In genomic region chr5:158273035-158273434, GRCh38 we compare ENCODE assay signal across 14 cellular contexts.
"Had no signal": no experiment of that assay in that cellular context is flagged by ENCODE, and none has a peak within 500 bp of the region (broad histone marks: within the 10 kb centered on the region; RNA-seq: fewer than 3 reads in every experiment).

No MANE protein-coding gene starts in this region.

- H3K9me3 ChIP-seq: right atrium auricular region, thyroid gland, uterus had no signal

- H3K4me1 ChIP-seq: left ventricle myocardium inferior, parathyroid adenoma, right atrium auricular region, thyroid gland, uterus had no signal

- DNase-seq: activated CD4-positive, alpha-beta T cell treated with anti-CD3 and anti-CD28 coated beads, Interleukin-2, amount 50 U/mL, for 4 hours; activated CD4-positive, CD25-positive, alpha-beta regulatory T cell treated with anti-CD3 and anti-CD28 coated beads, Interleukin-2, amount 50 U/mL, for 72 hours; activated T-cell treated with anti-CD3 and anti-CD28 coated beads, Interleukin-2, amount 50 U/mL, for 1 hour; central memory CD4-positive, alpha-beta T cell; effector memory CD8-positive, alpha-beta T cell; islet precursor cell; left ventricle myocardium inferior; small intestine; thyroid gland; uterus had no signal

- H3K27ac ChIP-seq: coronary artery, hepatocyte, left ventricle myocardium inferior, parathyroid adenoma, right atrium auricular region, thyroid gland, uterus had no signal

- H3K4me3 ChIP-seq: coronary artery, hepatocyte, left ventricle myocardium inferior, right atrium auricular region, thyroid gland, uterus had no signal

- ATAC-seq: effector memory CD8-positive, alpha-beta T cell had no signal

- H3K27me3 ChIP-seq: right atrium auricular region, thyroid gland, uterus had no signal

- H3K9ac ChIP-seq: parathyroid adenoma had no signal

- H3K36me3 ChIP-seq: left ventricle myocardium inferior, right atrium auricular region, thyroid gland, uterus had no signal
